ENCODE assay signal across 9 cellular contexts in genomic region chr7:7916064-7916463, GRCh38.
"Had no signal": no experiment of that assay in that cellular context is flagged by ENCODE, and none has a peak within 500 bp of the region (broad histone marks: within the 10 kb centered on the region; RNA-seq: fewer than 3 reads in every experiment).

No MANE protein-coding gene starts in this region.

- H3K9me3 Mint-ChIP-seq: GM23338, H9 had no signal

- H3K4me3 Mint-ChIP-seq: GM23338, H9, IgD-negative memory B cell had no signal

- H3K27me3 Mint-ChIP-seq: IgD-negative memory B cell had no signal

- DNase-seq: H9, HCEC 1CT, KBM-7 had no signal

- ATAC-seq: GM23338, HepG2 had no signal

- H3K4me3 ChIP-seq: GM23338 had no signal

- H3K27ac Mint-ChIP-seq: GM23338, H9, IgD-negative memory B cell had no signal

- FAIRE-seq: H1, H54, HepG2, HTR-8/SVneo had no signal
